In genomic region chr5:12284604-12285003, GRCh38 we compare ENCODE assay signal across 32 cellular contexts.
"Had no signal": no experiment of that assay in that cellular context is flagged by ENCODE, and none has a peak within 500 bp of the region (broad histone marks: within the 10 kb centered on the region; RNA-seq: fewer than 3 reads in every experiment).

No MANE protein-coding gene starts in this region.

- H3K27ac Mint-ChIP-seq: activated CD4-positive, alpha-beta T cell treated with anti-CD3 and anti-CD28 coated beads, Interleukin-2, amount 10 ng/mL, durations not matched to agents 24 days and 14 days; activated CD8-positive, alpha-beta T cell treated with anti-CD3 and anti-CD28 coated beads, Interleukin-2, amount 10 ng/mL, durations not matched to agents 7 days and 5 days; activated naive CD4-positive, alpha-beta T cell treated with anti-CD3 and anti-CD28 coated beads, Interleukin-2, amount 50 U/mL, for 24 hours; activated naive CD8-positive, alpha-beta T cell treated with anti-CD3 and anti-CD28 coated beads, Interleukin-2, amount 10 ng/mL, durations not matched to agents 7 days and 5 days; activated T-cell treated with anti-CD3 and anti-CD28 coated beads, Interleukin-2, amount 50 U/mL, for 24 hours; activated T-helper 2 cell treated with anti-CD3 and anti-CD28 coated beads, Interferon-gamma antibody, Interleukin-2, Interleukin-4, amounts not matched to agents 10 μg/mL and 5 μg/mL and 100 μg/mL, durations not matched to agents 14 hours and 24 hours and 36 hours; T-helper 1 cell treated with Interleukin-12 subunit alpha and Interleukin-12 subunit beta and Interleukin-4 antibody, amounts not matched to agents 30 μg/mL and 1 μg/mL, for 36 hours; T-helper 2 cell treated with Interferon-gamma antibody and Interleukin-4, amounts not matched to agents 5 μg/mL and 100 μg/mL, for 36 hours had no signal

- H3K4me1 ChIP-seq: ascending aorta, colonic mucosa, SJSA1 had no signal

- H3K36me3 Mint-ChIP-seq: activated naive CD4-positive, alpha-beta T cell treated with anti-CD3 and anti-CD28 coated beads, Interleukin-2, amount 50 U/mL, for 24 hours; activated naive CD8-positive, alpha-beta T cell treated with anti-CD3 and anti-CD28 coated beads, Interleukin-2, amount 10 ng/mL, durations not matched to agents 7 days and 5 days had no signal

- H3K4me1 Mint-ChIP-seq: activated CD4-positive, alpha-beta T cell treated with anti-CD3 and anti-CD28 coated beads, Interleukin-2, amount 10 ng/mL, durations not matched to agents 24 days and 14 days; activated naive CD4-positive, alpha-beta T cell treated with anti-CD3 and anti-CD28 coated beads, Interleukin-2, amount 50 U/mL, for 24 hours; activated naive CD8-positive, alpha-beta T cell treated with anti-CD3 and anti-CD28 coated beads, Interleukin-2, amount 10 ng/mL, durations not matched to agents 7 days and 5 days; central memory CD8-positive, alpha-beta T cell had no signal

- H3K27ac ChIP-seq: ascending aorta, cardiac muscle cell, colonic mucosa, SJSA1 had no signal

- H3K4me3 Mint-ChIP-seq: activated CD4-positive, alpha-beta T cell treated with anti-CD3 and anti-CD28 coated beads, Interleukin-2, amount 10 ng/mL, durations not matched to agents 24 days and 14 days; activated CD8-positive, alpha-beta T cell treated with anti-CD3 and anti-CD28 coated beads, Interleukin-2, amount 10 ng/mL, durations not matched to agents 7 days and 5 days; activated naive CD4-positive, alpha-beta T cell treated with anti-CD3 and anti-CD28 coated beads, Interleukin-2, amount 50 U/mL, for 24 hours; activated naive CD8-positive, alpha-beta T cell treated with anti-CD3 and anti-CD28 coated beads, Interleukin-2, amount 10 ng/mL, durations not matched to agents 7 days and 5 days; activated T-cell treated with anti-CD3 and anti-CD28 coated beads, Interleukin-2, amount 50 U/mL, for 24 hours; central memory CD8-positive, alpha-beta T cell; T-helper 1 cell treated with Interleukin-12 subunit alpha and Interleukin-12 subunit beta and Interleukin-4 antibody, amounts not matched to agents 30 μg/mL and 1 μg/mL, for 36 hours; T-helper 2 cell treated with Interferon-gamma antibody and Interleukin-4, amounts not matched to agents 5 μg/mL and 100 μg/mL, for 36 hours had no signal

- H3K27me3 Mint-ChIP-seq: activated CD4-positive, alpha-beta T cell treated with anti-CD3 and anti-CD28 coated beads, Interleukin-2, amount 10 ng/mL, durations not matched to agents 24 days and 14 days; activated naive CD4-positive, alpha-beta T cell treated with anti-CD3 and anti-CD28 coated beads, Interleukin-2, amount 50 U/mL, for 24 hours; activated naive CD8-positive, alpha-beta T cell treated with anti-CD3 and anti-CD28 coated beads, Interleukin-2, amount 10 ng/mL, durations not matched to agents 7 days and 5 days; activated T-cell treated with anti-CD3 and anti-CD28 coated beads, Interleukin-2, amount 50 U/mL, for 24 hours; central memory CD8-positive, alpha-beta T cell had no signal

- ATAC-seq: activated CD8-positive, alpha-beta T cell treated with anti-CD3 and anti-CD28 coated beads, Interleukin-2, amount 10 ng/mL, durations not matched to agents 7 days and 5 days; Panc1 had no signal

- DNase-seq: activated CD4-positive, alpha-beta T cell treated with anti-CD3 and anti-CD28 coated beads, Interleukin-2, amount 10 ng/mL, durations not matched to agents 24 days and 14 days; activated CD4-positive, alpha-beta T cell treated with anti-CD3 and anti-CD28 coated beads, Interleukin-2, amount 50 U/mL, for 4 hours; activated CD8-positive, alpha-beta T cell treated with anti-CD3 and anti-CD28 coated beads, Interleukin-2, amount 10 ng/mL, durations not matched to agents 7 days and 5 days; activated gamma-delta T cell; activated naive CD4-positive, alpha-beta T cell treated with Interleukin-2 at 50 U/mL for 16 hours; activated naive CD8-positive, alpha-beta T cell treated with anti-CD3 and anti-CD28 coated beads, Interleukin-2, amount 10 ng/mL, durations not matched to agents 7 days and 5 days; activated T-cell treated with anti-CD3 and anti-CD28 coated beads, Interleukin-2, amount 50 U/mL, for 24 hours; amygdala; colonic mucosa; NCI-H1092 treated with DMSO at 0.1 percent for 48 hours; NCI-H1417; NCI-H146; NCI-H187; NCI-H2029 treated with DMSO at 0.1 percent for 48 hours; NCI-H2107; NCI-H2171 treated with DMSO at 0.1 percent for 48 hours; NCI-H2227 treated with DMSO at 0.1 percent for 48 hours; NCI-H524; NCI-H69; NCI-H82; RPMI8226; SHP77 treated with DMSO at 0.1 percent for 48 hours; SK-N-SH had no signal

- H3K9me3 ChIP-seq: ascending aorta, colonic mucosa, SK-N-SH had no signal

- H3K4me3 ChIP-seq: ascending aorta, cardiac muscle cell, colonic mucosa, SJSA1 had no signal

- H3K36me3 ChIP-seq: ascending aorta, cardiac muscle cell, colonic mucosa, SJSA1 had no signal

- H3K27me3 ChIP-seq: ascending aorta, cardiac muscle cell, colonic mucosa, SJSA1 had no signal
